ENCODE assay signal across 32 cellular contexts in the genomic region with DNA sequence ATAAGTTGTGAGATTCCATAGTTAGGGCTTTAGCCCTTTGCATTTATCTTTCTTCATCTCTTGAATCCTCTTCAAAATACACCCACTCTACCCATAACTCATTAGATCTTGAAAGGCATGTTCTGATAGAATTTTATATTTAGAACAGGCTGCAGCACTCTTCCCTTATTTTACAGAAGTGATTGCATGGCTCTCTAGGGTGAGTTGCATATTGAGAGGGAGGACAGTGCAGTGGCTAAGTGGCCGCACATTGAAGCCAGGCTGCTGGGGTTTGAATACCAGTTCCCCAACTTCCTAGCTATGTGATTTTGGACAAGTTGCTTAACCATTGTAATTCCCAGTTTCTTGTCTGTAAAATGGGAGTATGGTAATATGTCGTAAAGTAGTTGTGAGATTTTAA. TPM values are rescaled to one million over a fixed set of nuclear protein-coding genes. Genes with fewer than 3 reads are reported as not detected.
"Had no signal": no experiment of that assay in that cellular context is flagged by ENCODE, and none has a peak within 500 bp of the region (broad histone marks: within the 10 kb centered on the region; RNA-seq: fewer than 3 reads in every experiment).

No MANE protein-coding gene starts in this region.

- H3K36me3 Mint-ChIP-seq: activated naive CD4-positive, alpha-beta T cell treated with anti-CD3 and anti-CD28 coated beads, Interleukin-2, amount 50 U/mL, for 72 hours had no signal

- H3K27ac ChIP-seq: epithelial cell of prostate, esophagus squamous epithelium, heart right ventricle, parathyroid adenoma, right atrium auricular region, suprapubic skin, tibial nerve had no signal

- FAIRE-seq: bronchial epithelial cell, endometrium had no signal

- DNase-seq: activated CD4-positive, alpha-beta T cell treated with anti-CD3 and anti-CD28 coated beads for 36 hours; activated CD4-positive, CD25-positive, alpha-beta regulatory T cell; activated CD8-positive, alpha-beta memory T cell treated with anti-CD3 and anti-CD28 coated beads, Interleukin-2, amount 10 ng/mL, durations not matched to agents 7 days and 5 days; activated CD8-positive, alpha-beta T cell treated with anti-CD3 and anti-CD28 coated beads, Interleukin-2, amount 10 ng/mL, durations not matched to agents 7 days and 5 days; activated naive CD4-positive, alpha-beta T cell; activated T-cell treated with anti-CD3 and anti-CD28 coated beads, Interleukin-2, amount 50 U/mL, for 48 hours; anterior cingulate cortex; dermis blood vessel endothelial cell; effector CD8-positive, alpha-beta T cell; esophagus squamous epithelium; foreskin melanocyte; heart right ventricle; midbrain; naive thymus-derived CD8-positive, alpha-beta T cell; nucleus accumbens; stimulated activated CD4-positive, alpha-beta T cell treated with anti-CD3 and anti-CD28 coated beads, Interleukin-15, amount 100 ng/mL, for 24 hours; stimulated activated CD4-positive, alpha-beta T cell treated with anti-CD3 and anti-CD28 coated beads, Interleukin-2, amount 100 ng/mL, for 24 hours; stimulated activated naive CD4-positive, alpha-beta T cell had no signal

- H3K27ac Mint-ChIP-seq: activated CD4-positive, alpha-beta T cell treated with anti-CD3 and anti-CD28 coated beads for 36 hours; activated CD8-positive, alpha-beta memory T cell treated with anti-CD3 and anti-CD28 coated beads, Interleukin-2, amount 10 ng/mL, durations not matched to agents 7 days and 5 days; activated CD8-positive, alpha-beta T cell treated with anti-CD3 and anti-CD28 coated beads, Interleukin-2, amount 10 ng/mL, durations not matched to agents 7 days and 5 days; activated naive CD4-positive, alpha-beta T cell treated with anti-CD3 and anti-CD28 coated beads, Interleukin-2, amount 50 U/mL, for 72 hours; naive thymus-derived CD8-positive, alpha-beta T cell had no signal

- H3K27me3 ChIP-seq: esophagus squamous epithelium, right atrium auricular region, suprapubic skin, tibial nerve had no signal

- H3K4me1 Mint-ChIP-seq: activated CD4-positive, alpha-beta T cell treated with anti-CD3 and anti-CD28 coated beads for 36 hours; central memory CD8-positive, alpha-beta T cell; neural crest cell had no signal

- ATAC-seq: activated CD4-positive, alpha-beta T cell treated with anti-CD3 and anti-CD28 coated beads for 36 hours; activated CD8-positive, alpha-beta memory T cell treated with anti-CD3 and anti-CD28 coated beads, Interleukin-2, amount 10 ng/mL, durations not matched to agents 7 days and 5 days; activated CD8-positive, alpha-beta T cell treated with anti-CD3 and anti-CD28 coated beads, Interleukin-2, amount 10 ng/mL, durations not matched to agents 7 days and 5 days; activated naive CD4-positive, alpha-beta T cell treated with anti-CD3 and anti-CD28 coated beads, Interleukin-2, amount 50 U/mL, for 72 hours; heart right ventricle; naive thymus-derived CD8-positive, alpha-beta T cell had no signal

- H3K9me3 Mint-ChIP-seq: activated naive CD4-positive, alpha-beta T cell treated with anti-CD3 and anti-CD28 coated beads, Interleukin-2, amount 50 U/mL, for 72 hours; central memory CD8-positive, alpha-beta T cell; naive thymus-derived CD8-positive, alpha-beta T cell had no signal

- H3K4me3 Mint-ChIP-seq: activated CD4-positive, alpha-beta T cell treated with anti-CD3 and anti-CD28 coated beads for 36 hours; activated CD8-positive, alpha-beta memory T cell treated with anti-CD3 and anti-CD28 coated beads, Interleukin-2, amount 10 ng/mL, durations not matched to agents 7 days and 5 days; activated CD8-positive, alpha-beta T cell treated with anti-CD3 and anti-CD28 coated beads, Interleukin-2, amount 10 ng/mL, durations not matched to agents 7 days and 5 days; central memory CD8-positive, alpha-beta T cell; neural crest cell had no signal

- H3K9me3 ChIP-seq: esophagus squamous epithelium, heart right ventricle, right atrium auricular region, suprapubic skin, tibial nerve had no signal

- H3K36me3 ChIP-seq: esophagus squamous epithelium, heart right ventricle, right atrium auricular region, suprapubic skin, tibial nerve had no signal

- H3K4me1 ChIP-seq: esophagus squamous epithelium, parathyroid adenoma, right atrium auricular region, suprapubic skin, tibial nerve had no signal

- H3K4me3 ChIP-seq: esophagus squamous epithelium, right atrium auricular region, smooth muscle cell, suprapubic skin had no signal

RNA-seq across cellular contexts. Expression of gene CD86, which starts 2.5 kb away (rescaled TPM):
- total RNA-seq: dermis blood vessel endothelial cell, glomerular endothelial cell, kidney epithelial cell, neural crest cell, pulmonary artery endothelial cell, smooth muscle cell had no signal

RNA-seq across cellular contexts. Expression of gene ILDR1, which starts 35.6 kb away (rescaled TPM):
- total RNA-seq: activated naive CD4-positive, alpha-beta T cell treated with anti-CD3 and anti-CD28 coated beads, Interleukin-2, amount 50 U/mL, for 72 hours; dermis blood vessel endothelial cell; glomerular endothelial cell; naive thymus-derived CD8-positive, alpha-beta T cell; neural crest cell; pulmonary artery endothelial cell; right atrium auricular region; tibial nerve had no signal
